ENCODE assay signal across 16 cellular contexts in genomic region chr13:111395511-111396393, GRCh38.
DNase-seq lines count a peak whose midpoint lies in the region; TF ChIP-seq lines count a peak whose summit lies in the region.
"Had no signal": no experiment of that assay in that cellular context is flagged by ENCODE, and none has a peak within 500 bp of the region (broad histone marks: within the 10 kb centered on the region; RNA-seq: fewer than 3 reads in every experiment).

No MANE protein-coding gene starts in this region.

- H3K36me3 ChIP-seq in HAP-1 (replicated peaks) (no peaks in the 10 kb centered on the region), PC-9 (ENCODE audit: low read depth) (no peaks in the 10 kb centered on the region)
- H3K36me3 ChIP-seq: BE2C had no signal

- CTCF ChIA-PET in PC-9 (lab: Charles Lee): no interaction called here

- H3K4me1 ChIP-seq in HAP-1: no peaks in the 10 kb centered on the region
- no peaks in the 10 kb centered on the region for H3K4me1 ChIP-seq in PC-9 (replicated peaks; ENCODE audit: insufficient read depth)
- H3K4me1 ChIP-seq: BE2C, Caco-2 had no signal

- intact Hi-C loops in PC-9 (cut with micrococcal nuclease; ENCODE audit: unreplicated experiment): no loop called here

- in situ Hi-C loops in HAP-1 (cut with MboI; ENCODE audit: low sequenced_read_pairs): no loop called here

- H3K4me3 ChIP-seq in HAP-1: no peak overlapping the region
- H3K4me3 ChIP-seq in PC-9: no peak overlapping the region
- H3K4me3 ChIP-seq: GM23248 had no signal

- H3K9me3 ChIP-seq in HAP-1 (no peaks in the 10 kb centered on the region), PC-9 (ENCODE audit: insufficient read depth, low read depth) (no peaks in the 10 kb centered on the region; the same call in 1 of the 2 replicates)
- H3K9me3 ChIP-seq: BE2C, Caco-2 had no signal

- peak; percentile 57 for DNase-seq in activated effector memory CD4-positive, alpha-beta T cell treated with anti-CD3 and anti-CD28 coated beads, Interleukin-2, amount 50 U/mL, for 16 hours
- DNase-seq in activated effector memory CD4-positive, alpha-beta T cell treated with Interleukin-2 at 50 U/mL for 16 hours: no peak
- DNase-seq in activated CD8-positive, alpha-beta memory T cell treated with anti-CD3 and anti-CD28 coated beads, Interleukin-2, amount 50 U/mL, for 48 hours: peak; percentile 35
- DNase-seq in mesenteric fat pad (ENCODE audit: low spot score) (peak; percentile 83), ureter (ENCODE audit: low spot score) (peak; percentile 34), HAP-1 (ENCODE audit: low spot score in 2 of 2) (no peak), PC-9 (no peak)
- DNase-seq: BE2C, Caco-2, GM23248, IMR-90, NCI-H1436, NCI-H2029, NCI-H2171, NCI-H526, PC-3 had no signal

- H4K20me1 ChIP-seq in PC-9 (ENCODE audit: insufficient read depth): no peaks in the 10 kb centered on the region

- H3K27me3 ChIP-seq in HAP-1 (ENCODE audit: low read depth): peaks cover 5% of the 10 kb centered on the region; the same call in 1 of the 2 replicates
- peaks cover 100% of the 10 kb centered on the region for H3K27me3 ChIP-seq in PC-9 (ENCODE audit: insufficient read depth, low read depth)

- H2AFZ ChIP-seq in PC-9: no peak overlapping the region
- H2AFZ ChIP-seq: GM23248 had no signal

- H3K27ac ChIP-seq in PC-9: no peak overlapping the region
- H3K27ac ChIP-seq: GM23248 had no signal

- BruUV-seq in PC-9 (replicated peaks; lab: Mats Ljungman, UMichigan): no TSS peak

- H3F3A ChIP-seq in PC-9 (ENCODE audit: insufficient read depth, low read depth): no peaks in the 10 kb centered on the region

- no peaks in the 10 kb centered on the region for H3K79me2 ChIP-seq in PC-9 (ENCODE audit: low read depth)

- TF ChIP-seq CTCF in PC-9 (conservative IDR thresholded peaks at IDR 0.05): no peak

- H3K4me2 ChIP-seq in PC-9: no peak overlapping the region

- no peaks in the 10 kb centered on the region for H3K9me2 ChIP-seq in PC-9 (ENCODE audit: insufficient read depth)

- POLR2A ChIA-PET in PC-9 (lab: Charles Lee; ENCODE audit: unreplicated experiment): no interaction called here

Comparison
In these comparisons a context has a peak if more than half of its experiments do, and no peak if none do; other contexts are left out.
1. DNase-seq: peak in activated effector memory CD4-positive, alpha-beta T cell treated with anti-CD3 and anti-CD28 coated beads, Interleukin-2, amount 50 U/mL, for 16 hours (single experiment), activated CD8-positive, alpha-beta memory T cell treated with anti-CD3 and anti-CD28 coated beads, Interleukin-2, amount 50 U/mL, for 48 hours (single experiment), mesenteric fat pad (single experiment) and ureter (single experiment); none in activated effector memory CD4-positive, alpha-beta T cell treated with Interleukin-2 at 50 U/mL for 16 hours (single experiment), HAP-1 (0 of 2) and PC-9 (0 of 2).